ENCODE assay signal across 8 cellular contexts in the genomic region with DNA sequence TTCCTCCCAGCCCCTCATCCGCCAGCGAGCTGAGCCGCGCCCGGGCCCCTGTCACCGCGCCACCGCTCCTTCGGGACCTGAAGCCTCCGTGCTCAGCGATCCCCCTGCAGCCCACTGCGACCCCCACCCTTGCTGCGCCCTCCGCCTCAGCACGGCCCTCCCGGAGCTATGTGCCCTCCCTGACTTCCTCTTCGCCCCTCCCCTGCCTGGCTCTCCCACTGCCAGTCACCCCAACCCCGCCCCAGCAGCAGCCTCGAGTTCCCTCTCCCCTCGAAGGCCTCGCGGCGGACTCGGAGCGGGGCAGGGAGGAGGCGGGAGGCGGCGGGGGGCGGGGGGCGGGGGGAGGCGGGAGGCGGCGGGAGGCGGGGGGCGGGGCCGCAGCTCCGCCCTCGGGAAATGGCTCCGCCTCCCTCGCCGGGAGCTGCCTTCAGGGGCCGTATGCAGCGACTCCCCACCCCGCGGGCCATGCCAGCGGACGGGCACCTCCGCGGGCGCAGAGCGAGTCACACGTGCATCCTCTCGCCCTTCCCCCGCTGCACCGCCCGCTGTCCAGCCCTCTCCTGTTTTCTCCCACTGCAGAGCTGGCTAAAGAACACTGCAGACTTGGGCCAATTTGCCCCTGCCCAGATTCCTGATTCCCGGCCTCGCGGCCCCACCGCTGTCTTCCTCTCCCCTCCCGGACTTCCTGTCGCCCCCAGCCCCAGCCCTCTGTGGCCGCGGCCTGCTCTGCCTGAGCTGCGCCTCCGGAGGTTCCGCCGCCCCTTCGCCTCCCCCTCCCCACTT.
DNase-seq lines count a peak whose midpoint lies in the region; ATAC-seq and FAIRE-seq lines count a peak whose summit lies in the region.

No MANE protein-coding gene starts in this region.

- DNase-seq in GM18507 (ENCODE audit: extremely low spot score, insufficient read length, low read depth) (peak; percentile 69), NCI-H446 treated with DMSO at 0.1 percent for 48 hours (lab: John Stamatoyannopoulos, UW) (peak; percentile 78), left kidney (ENCODE audit: low read depth, low spot score) (peak; percentile 90)
- DNase-seq in activated CD4-positive, alpha-beta T cell treated with anti-CD3 and anti-CD28 coated beads for 4 hours, result peak; percentile 73 to 81
- DNase-seq in stimulated activated CD4-positive, alpha-beta T cell treated with anti-CD3 and anti-CD28 coated beads, Interleukin-1b, Interleukin-23, amount 100 ng/mL, for 24 hours (ENCODE audit: low read depth in 4 of 4, low spot score in 1 of 4), result peak; percentile 38 to 73 (median 56)

- peak; percentile 62 for ATAC-seq in HG03342 (IDR thresholded peaks at IDR 0.05; ENCODE audit: unreplicated experiment)
- ATAC-seq in HG02840 (IDR thresholded peaks at IDR 0.05; ENCODE audit: low FRiP score, unreplicated experiment), result no peak

- peak; percentile 18 for FAIRE-seq in GM18507 (lab: Jason Lieb, UNC)

- H3K27ac ChIP-seq in cingulate gyrus (ENCODE audit: low read depth, low read length), result peak overlapping the region; percentile 97
